ENCODE assay signal across 9 cellular contexts in the genomic region with DNA sequence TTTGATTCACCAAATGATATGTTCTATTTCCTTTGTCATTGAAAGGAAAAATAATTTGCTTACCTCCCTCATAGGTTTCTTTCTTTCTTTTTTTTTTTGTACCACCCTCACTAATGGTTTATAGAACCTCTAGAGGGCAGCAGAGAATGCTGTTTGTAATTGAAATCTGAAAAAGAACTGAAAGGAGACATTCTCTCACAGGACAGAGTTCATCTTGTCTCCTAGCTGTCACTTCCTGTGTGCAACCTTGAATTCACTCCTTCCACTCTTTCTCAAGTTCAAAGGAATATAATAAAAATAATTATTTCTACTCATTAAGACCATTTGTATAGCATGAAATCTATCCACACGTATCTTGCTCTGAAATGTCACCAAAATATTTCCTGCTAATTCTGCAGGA. TPM values are rescaled to one million over a fixed set of nuclear protein-coding genes. Genes with fewer than 3 reads are reported as not detected.
DNase-seq lines count a peak whose midpoint lies in the region; ATAC-seq and TF ChIP-seq lines count a peak whose summit lies in the region.
"Had no signal": no experiment of that assay in that cellular context is flagged by ENCODE, and none has a peak within 500 bp of the region (broad histone marks: within the 10 kb centered on the region; RNA-seq: fewer than 3 reads in every experiment).

No MANE protein-coding gene starts in this region.

- no peaks in the 10 kb centered on the region for H4K20me1 ChIP-seq in SK-N-SH (ENCODE audit: insufficient read depth)

- peaks cover 6% of the 10 kb centered on the region for H3F3A ChIP-seq in SK-N-SH (replicated peaks; ENCODE audit: insufficient read depth)

- peaks cover 2% of the 10 kb centered on the region for H3K27me3 Mint-ChIP-seq in nephron progenitor cell (ENCODE audit: low read depth, poor library complexity)

- ATAC-seq in GM18505 (IDR thresholded peaks at IDR 0.05; ENCODE audit: unreplicated experiment) (peak; percentile 97), HG02763 (IDR thresholded peaks at IDR 0.05; ENCODE audit: unreplicated experiment) (peak; percentile 97)

- H3K79me2 ChIP-seq in SK-N-SH (ENCODE audit: insufficient read depth), result no peaks in the 10 kb centered on the region

- TF ChIP-seq EP300 in SK-N-SH (IDR thresholded peaks at IDR 0.05; ENCODE audit: borderline replicate concordance in 1 of 2, low read depth in 1 of 2, low read length in 1 of 2), result no peak

- H2AFZ ChIP-seq in SK-N-SH (ENCODE audit: low read depth), result peak overlapping the region; percentile 60; the same call in 1 of the 2 replicates

- no peak overlapping the region for H3K9ac ChIP-seq in SK-N-SH

- H3K4me3 ChIP-seq in SK-N-SH (ENCODE audit: low read depth in 2 of 2, low read length in 1 of 2) (no peak overlapping the region; a peak in 1 of 4 replicates), esophagus squamous epithelium (no peak overlapping the region)

- WGBS in SK-N-SH (ENCODE audit: low lambda C conversion rate), result 75% methylated on average over 1 of the region's 1 CpG
- 76 to 82% methylated on average over 1 of the region's 1 CpG for WGBS in esophagus squamous epithelium, 2 donors

- TF ChIP-seq POLR2A in GM18505 (IDR thresholded peaks at IDR 0.05; ENCODE audit: borderline replicate concordance, extremely low read depth, insufficient read depth, insufficient read length), result no peak
- TF ChIP-seq POLR2A in esophagus squamous epithelium (IDR thresholded peaks at IDR 0.05), result no peak

- H3K9me3 ChIP-seq in SK-N-SH (no peaks in the 10 kb centered on the region), esophagus squamous epithelium (no peaks in the 10 kb centered on the region)

- H3K9me3 Mint-ChIP-seq in nephron progenitor cell, result no peaks in the 10 kb centered on the region
- H3K9me3 Mint-ChIP-seq: T-cell had no signal

- intact Hi-C loops in esophagus squamous epithelium (cut with DNase I), result loop anchor here (5.0 kb wide), 1 partner anchor 142 kb away; a partner anchor contains a TSS

- H3K4me1 ChIP-seq in SK-N-SH (ENCODE audit: control insufficient read depth in 1 of 2, insufficient read depth in 2 of 2, low read depth in 1 of 2, low read length in 1 of 2), result 0 out of 4 replicates have a peak, but pooled peaks cover 0 to 3% of the 10 kb centered on the region in 2 experiments
- no peaks in the 10 kb centered on the region for H3K4me1 ChIP-seq in esophagus squamous epithelium

- H3K27ac Mint-ChIP-seq in nephron progenitor cell, result no peak overlapping the region
- H3K27ac Mint-ChIP-seq: T-cell had no signal

- H3K27me3 ChIP-seq in SK-N-SH (ENCODE audit: insufficient read depth) (no peaks in the 10 kb centered on the region), esophagus squamous epithelium (no peaks in the 10 kb centered on the region)

- peak; percentile 80 for TF ChIP-seq CTCF in SK-N-SH (IDR thresholded peaks at IDR 0.05)
- TF ChIP-seq CTCF in esophagus squamous epithelium (IDR thresholded peaks at IDR 0.05), result peak; percentile 23 to 62 (median 50)
- TF ChIP-seq CTCF in nephron progenitor cell (IDR thresholded peaks at IDR 0.05), result peak; percentile 77

- DNase-seq in AML-193 (lab: John Stamatoyannopoulos, UW), result peak; percentile 90 to 92
- DNase-seq in NAMALWA (ENCODE audit: low spot score), result peak; percentile 82
- peak; percentile 41 for DNase-seq in SK-N-SH
- no peak for DNase-seq in esophagus squamous epithelium (lab: John Stamatoyannopoulos, UW)
- no peak for DNase-seq in nephron progenitor cell
- no peak for DNase-seq in activated T-cell treated with anti-CD3 and anti-CD28 coated beads, Interleukin-2, amount 50 U/mL, for 1 hour

- POLR2A ChIA-PET in SK-N-SH (lab: Yijun Ruan, JAX), result no interaction called here

- H3K4me1 Mint-ChIP-seq in nephron progenitor cell, result peaks cover 5% of the 10 kb centered on the region
- H3K4me1 Mint-ChIP-seq: T-cell had no signal

- H3K27ac ChIP-seq in SK-N-SH (ENCODE audit: low read depth in 2 of 2, low read length in 1 of 2) (no peak overlapping the region), esophagus squamous epithelium (no peak overlapping the region)

- no peak overlapping the region for H3K4me2 ChIP-seq in SK-N-SH

- no peak overlapping the region for H3K4me3 Mint-ChIP-seq in nephron progenitor cell
- H3K4me3 Mint-ChIP-seq: T-cell had no signal

- no peaks in the 10 kb centered on the region for H3K36me3 Mint-ChIP-seq in nephron progenitor cell (ENCODE audit: low read depth)
- H3K36me3 Mint-ChIP-seq: T-cell had no signal

- CTCF ChIA-PET in SK-N-SH (lab: Yijun Ruan, JAX), result interaction anchor here (0.7 to 4.0 kb wide), 18 partner anchors 9 to 424 kb away, joined by 3 to 28 read pairs (median 3); a partner anchor contains a TSS

- no peaks in the 10 kb centered on the region for H3K9me2 ChIP-seq in SK-N-SH

- no peaks in the 10 kb centered on the region for H3K36me3 ChIP-seq in SK-N-SH (replicated peaks in 1 of 2; ENCODE audit: control insufficient read depth in 1 of 2, insufficient read depth in 2 of 2, low read length in 1 of 2)
- no peaks in the 10 kb centered on the region for H3K36me3 ChIP-seq in esophagus squamous epithelium

- peak; percentile 82 for TF ChIP-seq RAD21 in SK-N-SH (IDR thresholded peaks at IDR 0.05; ENCODE audit: low read length)

TF ChIP-seq in SK-N-SH, 30 proteins besides CTCF, POLR2A, EP300 and RAD21:
- TF ChIP-seq SMC3 (IDR thresholded peaks at IDR 0.05; ENCODE audit: low read depth, low read length), result peak; percentile 48; the same call in 1 of the 2 replicates
- no peak for TF ChIP-seq RFX5 (IDR thresholded peaks at IDR 0.05; ENCODE audit: low read length)
- no peak for TF ChIP-seq TAF1 (IDR thresholded peaks at IDR 0.05; ENCODE audit: borderline replicate concordance, low read depth, low read length)
- TF ChIP-seq FOXM1 (IDR thresholded peaks at IDR 0.05; ENCODE audit: low read depth), result no peak
- TF ChIP-seq GABPA (IDR thresholded peaks at IDR 0.05; ENCODE audit: low read depth), result peak; percentile 63; the same call in 1 of the 2 replicates
- TF ChIP-seq FOSL2 (IDR thresholded peaks at IDR 0.05; ENCODE audit: borderline replicate concordance, low read depth), result no peak
- no peak for TF ChIP-seq ELF1 (IDR thresholded peaks at IDR 0.05)
- TF ChIP-seq, protein P1, sequence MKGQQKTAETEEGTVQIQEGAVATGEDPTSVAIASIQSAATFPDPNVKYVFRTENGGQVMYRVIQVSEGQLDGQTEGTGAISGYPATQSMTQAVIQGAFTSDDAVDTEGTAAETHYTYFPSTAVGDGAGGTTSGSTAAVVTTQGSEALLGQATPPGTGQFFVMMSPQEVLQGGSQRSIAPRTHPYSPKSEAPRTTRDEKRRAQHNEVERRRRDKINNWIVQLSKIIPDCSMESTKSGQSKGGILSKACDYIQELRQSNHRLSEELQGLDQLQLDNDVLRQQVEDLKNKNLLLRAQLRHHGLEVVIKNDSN (IDR thresholded peaks at IDR 0.05; ENCODE audit: borderline replicate concordance, low read depth), result no peak
- no peak for TF ChIP-seq TEAD4 (IDR thresholded peaks at IDR 0.05; ENCODE audit: borderline replicate concordance, insufficient read depth)
- peak; percentile 21 for TF ChIP-seq CHD2 (IDR thresholded peaks at IDR 0.05; ENCODE audit: low read length, partially characterized antibody)
- no peak for TF ChIP-seq NRF1 (IDR thresholded peaks at IDR 0.05; ENCODE audit: low read depth, low read length)
- TF ChIP-seq, protein P2, sequence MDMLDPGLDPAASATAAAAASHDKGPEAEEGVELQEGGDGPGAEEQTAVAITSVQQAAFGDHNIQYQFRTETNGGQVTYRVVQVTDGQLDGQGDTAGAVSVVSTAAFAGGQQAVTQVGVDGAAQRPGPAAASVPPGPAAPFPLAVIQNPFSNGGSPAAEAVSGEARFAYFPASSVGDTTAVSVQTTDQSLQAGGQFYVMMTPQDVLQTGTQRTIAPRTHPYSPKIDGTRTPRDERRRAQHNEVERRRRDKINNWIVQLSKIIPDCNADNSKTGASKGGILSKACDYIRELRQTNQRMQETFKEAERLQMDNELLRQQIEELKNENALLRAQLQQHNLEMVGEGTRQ (IDR thresholded peaks at IDR 0.05; ENCODE audit: borderline replicate concordance, low read depth, low read length), result no peak
- TF ChIP-seq, protein P3, sequence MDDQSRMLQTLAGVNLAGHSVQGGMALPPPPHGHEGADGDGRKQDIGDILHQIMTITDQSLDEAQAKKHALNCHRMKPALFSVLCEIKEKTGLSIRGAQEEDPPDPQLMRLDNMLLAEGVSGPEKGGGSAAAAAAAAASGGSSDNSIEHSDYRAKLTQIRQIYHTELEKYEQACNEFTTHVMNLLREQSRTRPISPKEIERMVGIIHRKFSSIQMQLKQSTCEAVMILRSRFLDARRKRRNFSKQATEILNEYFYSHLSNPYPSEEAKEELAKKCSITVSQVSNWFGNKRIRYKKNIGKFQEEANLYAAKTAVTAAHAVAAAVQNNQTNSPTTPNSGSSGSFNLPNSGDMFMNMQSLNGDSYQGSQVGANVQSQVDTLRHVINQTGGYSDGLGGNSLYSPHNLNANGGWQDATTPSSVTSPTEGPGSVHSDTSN (IDR thresholded peaks at IDR 0.05), result no peak
- no peak for TF ChIP-seq MXI1 (IDR thresholded peaks at IDR 0.05; ENCODE audit: low read depth, low read length)

RNA-seq across cellular contexts. Expression of a gene that starts 51.0 kb away (rescaled TPM):
- polyA plus RNA-seq in SK-N-SH (2012; rRNA removed), result 0.36 and 0.38 TPM in 2 replicates
- 0.51 and 0.54 TPM in 2 replicates for polyA plus RNA-seq in SK-N-SH (2012; cell fraction: cytosol; rRNA removed)
- 0.20 and 0.33 TPM in 2 replicates for polyA plus RNA-seq in SK-N-SH (2012; cell fraction: nucleus; rRNA removed)
- total RNA-seq in esophagus squamous epithelium, result 1 to 10 TPM; 1.4 to 7.4 (median 3.6) TPM

RNA-seq across cellular contexts. Expression of a gene that starts 56.2 kb away (rescaled TPM):
- polyA plus RNA-seq in SK-N-SH (2012; rRNA removed), result not detected in 2 replicates
- polyA plus RNA-seq in SK-N-SH (2012; cell fraction: cytosol; rRNA removed), result not detected in 2 replicates
- not detected in 2 replicates for polyA plus RNA-seq in SK-N-SH (2012; cell fraction: nucleus; rRNA removed)
- total RNA-seq in esophagus squamous epithelium, result not detected
- total RNA-seq: T-cell had no signal

Comparison
In these comparisons a context has a peak if more than half of its experiments do, and no peak if none do; other contexts are left out.
1. DNase-seq: peak in AML-193 (2 of 2), NAMALWA (single experiment) and SK-N-SH (single experiment); none in esophagus squamous epithelium (single experiment), nephron progenitor cell (single experiment) and activated T-cell treated with anti-CD3 and anti-CD28 coated beads, Interleukin-2, amount 50 U/mL, for 1 hour (single experiment).
2. Peak in every context shown above with its lines, with median percentiles within 50 percentile points of each other: CTCF ChIP-seq.